Comparison of ENCODE assay signal across 8 cellular contexts in the genomic region with DNA sequence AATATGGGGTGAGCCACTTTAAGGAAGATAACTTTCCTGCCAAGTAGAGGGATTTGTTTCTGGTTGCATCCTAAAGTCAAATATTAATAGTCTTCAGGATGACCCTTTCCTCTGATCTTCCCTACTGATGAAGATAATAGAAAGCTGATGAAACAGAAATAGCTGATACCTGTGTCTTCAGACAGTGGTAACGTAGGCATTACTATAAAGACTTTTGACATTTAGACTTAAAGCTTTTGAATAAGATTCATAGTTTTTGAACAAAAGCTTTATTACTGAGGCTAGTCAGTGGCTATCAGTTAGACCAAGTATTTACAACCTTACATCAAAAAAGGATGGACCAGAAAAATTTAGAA. TPM values are rescaled to one million over a fixed set of nuclear protein-coding genes. Genes with fewer than 3 reads are reported as not detected.
DNase-seq lines count a peak whose midpoint lies in the region; ATAC-seq and TF ChIP-seq lines count a peak whose summit lies in the region.

No MANE protein-coding gene starts in this region.

- H3K4me3 ChIP-seq in HAP-1 (peak overlapping the region; percentile 74), gastroesophageal sphincter (peak overlapping the region; percentile 50 to 61), skeletal muscle tissue (ENCODE audit: low read length in 3 of 3) (peak overlapping the region; percentile 37 to 99 (median 57))

- peaks cover 79% of the 10 kb centered on the region for H3K4me1 Mint-ChIP-seq in activated T-helper 1 cell treated with anti-CD3 and anti-CD28 coated beads, Interleukin-12 subunit alpha, Interleukin-12 subunit beta, Interleukin-2, Interleukin-4 antibody, amounts not matched to agents 30 ng/mL and 10 ng/mL and 1 ng/mL, durations not matched to agents 14 hours and 24 hours and 36 hours (ENCODE audit: low read depth)

- H3K36me3 Mint-ChIP-seq in activated T-helper 1 cell treated with anti-CD3 and anti-CD28 coated beads, Interleukin-12 subunit alpha, Interleukin-12 subunit beta, Interleukin-2, Interleukin-4 antibody, amounts not matched to agents 30 ng/mL and 10 ng/mL and 1 ng/mL, durations not matched to agents 14 hours and 24 hours and 36 hours (ENCODE audit: low read depth): peaks cover 39% of the 10 kb centered on the region

- no peak for TF ChIP-seq EP300 in gastroesophageal sphincter (IDR thresholded peaks at IDR 0.05)

- no peak for TF ChIP-seq CTCF in gastroesophageal sphincter (IDR thresholded peaks at IDR 0.05)

- intact Hi-C loops in activated T-helper 1 cell treated with anti-CD3 and anti-CD28 coated beads, Interleukin-12 subunit alpha, Interleukin-12 subunit beta, Interleukin-2, Interleukin-4 antibody, amounts not matched to agents 30 ng/mL and 10 ng/mL and 1 ng/mL, durations not matched to agents 14 hours and 24 hours and 36 hours (cut with micrococcal nuclease): loop anchor here (5.0 kb wide), 1 partner anchor 481 kb away; no protein-coding TSS in a partner anchor

- no peaks in the 10 kb centered on the region for H3K27me3 Mint-ChIP-seq in activated T-helper 1 cell treated with anti-CD3 and anti-CD28 coated beads, Interleukin-12 subunit alpha, Interleukin-12 subunit beta, Interleukin-2, Interleukin-4 antibody, amounts not matched to agents 30 ng/mL and 10 ng/mL and 1 ng/mL, durations not matched to agents 14 hours and 24 hours and 36 hours (ENCODE audit: insufficient read depth)

- ATAC-seq in gastroesophageal sphincter: no peak
- no peak for ATAC-seq in HG02642 (IDR thresholded peaks at IDR 0.05; ENCODE audit: poor library complexity, unreplicated experiment)
- ATAC-seq in HG03378 (IDR thresholded peaks at IDR 0.05; ENCODE audit: unreplicated experiment): no peak

- peak overlapping the region; percentile 48 to 89 (median 82) for H3K27ac ChIP-seq in gastroesophageal sphincter
- H3K27ac ChIP-seq in skeletal muscle tissue (ENCODE audit: low read depth, low read length): peak overlapping the region; percentile 85

- WGBS in gastroesophageal sphincter (ENCODE audit: low coverage in 1 of 2), 2 donors: 45 to 63% methylated on average over 1 of the region's 1 CpG

- no peak for DNase-seq in HAP-1 (ENCODE audit: low spot score in 2 of 2)
- no peak for DNase-seq in activated T-helper 1 cell treated with anti-CD3 and anti-CD28 coated beads, Interleukin-12 subunit alpha, Interleukin-12 subunit beta, Interleukin-2, Interleukin-4 antibody, amounts not matched to agents 30 ng/mL and 10 ng/mL and 1 ng/mL, durations not matched to agents 14 hours and 24 hours and 36 hours (ENCODE audit: low spot score)
- DNase-seq in activated CD4-positive, CD25-positive, alpha-beta regulatory T cell treated with anti-CD3 and anti-CD28 coated beads, Interleukin-2, amount 50 U/mL, for 72 hours: no peak
- no peak for DNase-seq in DMS114 treated with DMSO at 0.1 percent for 48 hours (lab: John Stamatoyannopoulos, UW; ENCODE audit: unreplicated experiment)

- H3K36me3 ChIP-seq in HAP-1 (replicated peaks) (peaks cover 8% of the 10 kb centered on the region; the same call in 1 of the 2 replicates), gastroesophageal sphincter (no peaks in the 10 kb centered on the region), skeletal muscle tissue (ENCODE audit: control insufficient read depth in 3 of 3, insufficient read depth in 3 of 3, low read length in 3 of 3) (no peaks in the 10 kb centered on the region)

- no peak for TF ChIP-seq POLR2A in gastroesophageal sphincter (IDR thresholded peaks at IDR 0.05)

- H3K9ac ChIP-seq in skeletal muscle tissue (ENCODE audit: low read depth in 1 of 3, low read length in 3 of 3): peak overlapping the region; percentile 13 to 84 (median 78)

- no peaks in the 10 kb centered on the region for H3K9me3 Mint-ChIP-seq in activated T-helper 1 cell treated with anti-CD3 and anti-CD28 coated beads, Interleukin-12 subunit alpha, Interleukin-12 subunit beta, Interleukin-2, Interleukin-4 antibody, amounts not matched to agents 30 ng/mL and 10 ng/mL and 1 ng/mL, durations not matched to agents 14 hours and 24 hours and 36 hours

- peaks cover 41% of the 10 kb centered on the region for H3K4me1 ChIP-seq in HAP-1
- H3K4me1 ChIP-seq in gastroesophageal sphincter: peaks cover 0 to 27% (median 0%) of the 10 kb centered on the region in 3 donors
- peaks cover 10 to 27% (median 11%) of the 10 kb centered on the region in 3 donors for H3K4me1 ChIP-seq in skeletal muscle tissue (ENCODE audit: control insufficient read depth in 3 of 3, insufficient read depth in 3 of 3, low read length in 3 of 3)

- H3K9me3 ChIP-seq in HAP-1: no peaks in the 10 kb centered on the region
- no peaks in the 10 kb centered on the region for H3K9me3 ChIP-seq in gastroesophageal sphincter
- no peaks in the 10 kb centered on the region for H3K9me3 ChIP-seq in skeletal muscle tissue (ENCODE audit: control insufficient read depth in 3 of 3, low read length in 3 of 3)

- H3K27me3 ChIP-seq in HAP-1 (ENCODE audit: low read depth) (no peaks in the 10 kb centered on the region), gastroesophageal sphincter (no peaks in the 10 kb centered on the region), skeletal muscle tissue (ENCODE audit: control insufficient read depth in 3 of 3, insufficient read depth in 3 of 3, low read length in 3 of 3) (no peaks in the 10 kb centered on the region)

- H3K27ac Mint-ChIP-seq in activated T-helper 1 cell treated with anti-CD3 and anti-CD28 coated beads, Interleukin-12 subunit alpha, Interleukin-12 subunit beta, Interleukin-2, Interleukin-4 antibody, amounts not matched to agents 30 ng/mL and 10 ng/mL and 1 ng/mL, durations not matched to agents 14 hours and 24 hours and 36 hours: peak overlapping the region; percentile 96

- in situ Hi-C loops in HAP-1 (cut with MboI; ENCODE audit: low sequenced_read_pairs): loop anchor here (10.0 kb wide), 1 partner anchor 264 kb away; no protein-coding TSS in a partner anchor

- H3K4me3 Mint-ChIP-seq in activated T-helper 1 cell treated with anti-CD3 and anti-CD28 coated beads, Interleukin-12 subunit alpha, Interleukin-12 subunit beta, Interleukin-2, Interleukin-4 antibody, amounts not matched to agents 30 ng/mL and 10 ng/mL and 1 ng/mL, durations not matched to agents 14 hours and 24 hours and 36 hours: peak overlapping the region; percentile 98

RNA-seq across cellular contexts. Expression of a gene that starts 1.4 kb away (rescaled TPM):
- total RNA-seq in activated T-helper 1 cell treated with anti-CD3 and anti-CD28 coated beads, Interleukin-12 subunit alpha, Interleukin-12 subunit beta, Interleukin-2, Interleukin-4 antibody, amounts not matched to agents 30 ng/mL and 10 ng/mL and 1 ng/mL, durations not matched to agents 14 hours and 24 hours and 36 hours: 53.2 and 62.1 TPM in 2 replicates
- 10 to 100 TPM; 13.1 to 42.7 (median 26.7) TPM for total RNA-seq in gastroesophageal sphincter
- total RNA-seq in skeletal muscle tissue: 21.4 TPM
